ENCODE assay signal across 9 cellular contexts in the genomic region with DNA sequence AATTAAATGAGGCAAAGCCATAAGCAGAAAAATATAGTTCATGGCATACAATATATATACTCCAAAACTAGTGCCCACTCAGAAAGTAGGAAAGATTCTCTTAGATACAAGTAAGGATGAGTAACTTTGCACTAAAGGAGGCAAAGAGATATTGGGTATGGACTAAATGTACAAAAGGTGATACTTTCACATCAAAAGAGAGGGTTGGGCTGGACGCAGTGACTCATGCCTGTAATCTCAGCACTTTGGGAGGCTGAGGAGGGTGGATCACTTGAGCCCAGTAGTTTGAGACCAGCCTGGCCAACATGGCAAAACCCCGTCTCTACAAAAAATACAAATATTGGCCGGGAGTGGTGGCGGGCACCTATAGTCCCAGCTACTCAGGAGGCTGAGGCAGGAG. TPM values are rescaled to one million over a fixed set of nuclear protein-coding genes. Genes with fewer than 3 reads are reported as not detected.
DNase-seq lines count a peak whose midpoint lies in the region; ATAC-seq, FAIRE-seq and TF ChIP-seq lines count a peak whose summit lies in the region.
"Had no signal": no experiment of that assay in that cellular context is flagged by ENCODE, and none has a peak within 500 bp of the region (broad histone marks: within the 10 kb centered on the region; RNA-seq: fewer than 3 reads in every experiment).

No MANE protein-coding gene starts in this region.

- 92% methylated on average over 4 of the region's 4 CpGs for WGBS in prostate gland

- no peak for FAIRE-seq in endothelial cell of umbilical vein (lab: Jason Lieb, UNC)

- H3K27ac ChIP-seq in DND-41 (ENCODE audit: low read length) (no peak overlapping the region), PC-9 (peak overlapping the region; percentile 21), endothelial cell of umbilical vein (ENCODE audit: insufficient read depth, low read depth, low read length) (peak overlapping the region; percentile 34), prostate gland (peak overlapping the region; percentile 28 to 66)

- H3K9me2 ChIP-seq in PC-9 (ENCODE audit: insufficient read depth), result no peaks in the 10 kb centered on the region

- H3K9ac ChIP-seq in DND-41 (ENCODE audit: low read depth, low read length) (no peak overlapping the region), endothelial cell of umbilical vein (replicated peaks; ENCODE audit: extremely low read depth, insufficient read depth, low read length) (no peak overlapping the region)

- BruUV-seq in PC-9 (replicated peaks; lab: Mats Ljungman, UMichigan) (no TSS peak), endothelial cell of umbilical vein (replicated peaks; lab: Mats Ljungman, UMichigan) (no TSS peak)

- H3K9me1 ChIP-seq in endothelial cell of umbilical vein (replicated peaks; ENCODE audit: control insufficient read depth, extremely low read depth, insufficient read depth, low read length), result peaks cover 4% of the 10 kb centered on the region

- CTCF ChIA-PET in PC-9 (lab: Charles Lee) (no interaction called here), endothelial cell of umbilical vein (lab: Charles Lee) (interaction anchor here (0.8 to 3.3 kb wide), 7 partner anchors 12 to 498 kb away, joined by 3 to 36 read pairs (median 9); partner anchors contain the start of genes GBP1 and GBP3)

- TF ChIP-seq CTCF in DND-41 (IDR thresholded peaks at IDR 0.05; ENCODE audit: borderline replicate concordance, extremely low read depth, low read length, poor library complexity, severe bottlenecking), result no peak
- no peak for TF ChIP-seq CTCF in PC-9 (conservative IDR thresholded peaks at IDR 0.05)
- TF ChIP-seq CTCF in endothelial cell of umbilical vein (IDR thresholded peaks at IDR 0.05; ENCODE audit: extremely low read depth in 1 of 2, insufficient read depth in 1 of 2, low read depth in 1 of 2, low read length in 2 of 2), result no peak
- no peak for TF ChIP-seq CTCF in prostate gland (IDR thresholded peaks at IDR 0.05)

- H3F3A ChIP-seq in PC-9 (ENCODE audit: insufficient read depth, low read depth), result peaks cover 18% of the 10 kb centered on the region

- H2AFZ ChIP-seq in DND-41 (ENCODE audit: low read depth, low read length), result no peak overlapping the region
- no peak overlapping the region for H2AFZ ChIP-seq in PC-9
- H2AFZ ChIP-seq in endothelial cell of umbilical vein (ENCODE audit: low read depth, low read length), result no peak overlapping the region

- ATAC-seq in DND-41 (ENCODE audit: insufficient read depth, low read depth) (no peak), GM21447 (IDR thresholded peaks at IDR 0.05; ENCODE audit: unreplicated experiment) (no peak)

- H4K20me1 ChIP-seq in DND-41 (ENCODE audit: insufficient read depth, low read length) (0 out of 2 replicates have a peak, but pooled peaks cover 6% of the 10 kb centered on the region), PC-9 (ENCODE audit: insufficient read depth) (no peaks in the 10 kb centered on the region), endothelial cell of umbilical vein (replicated peaks; ENCODE audit: control insufficient read depth, extremely low read depth, insufficient read depth, low read length) (no peaks in the 10 kb centered on the region)

- peaks cover 60% of the 10 kb centered on the region for H3K36me3 ChIP-seq in DND-41 (ENCODE audit: insufficient read depth, low read length)
- H3K36me3 ChIP-seq in PC-9 (ENCODE audit: low read depth), result peaks cover 38% of the 10 kb centered on the region
- H3K36me3 ChIP-seq in endothelial cell of umbilical vein (ENCODE audit: control insufficient read depth in 2 of 2, extremely low read depth in 1 of 2, insufficient read depth in 2 of 2, low read length in 2 of 2), result no peaks in the 10 kb centered on the region
- no peaks in the 10 kb centered on the region for H3K36me3 ChIP-seq in prostate gland

- no peak for DNase-seq in DND-41
- no peak for DNase-seq in PC-9
- DNase-seq in endothelial cell of umbilical vein (ENCODE audit: low read depth, low spot score), result no peak
- no peak for DNase-seq in prostate gland (ENCODE audit: low spot score)
- DNase-seq in AG08396 (ENCODE audit: low spot score), result no peak
- no peak for DNase-seq in glomerular visceral epithelial cell (ENCODE audit: extremely low spot score)
- DNase-seq in cerebellum (ENCODE audit: low spot score), result no peak
- DNase-seq: NCI-H524 had no signal

- H3K4me1 ChIP-seq in DND-41 (ENCODE audit: insufficient read depth, low read length) (peaks cover 70% of the 10 kb centered on the region), PC-9 (replicated peaks; ENCODE audit: insufficient read depth) (peaks cover 25% of the 10 kb centered on the region), endothelial cell of umbilical vein (ENCODE audit: control insufficient read depth, extremely low read depth, insufficient read depth, low read length) (peaks cover 19% of the 10 kb centered on the region), prostate gland (replicated peaks) (peaks cover 3% of the 10 kb centered on the region)

- H3K4me3 ChIP-seq in DND-41 (ENCODE audit: low read depth in 1 of 2, low read length in 2 of 2), result no peak overlapping the region
- no peak overlapping the region for H3K4me3 ChIP-seq in PC-9
- no peak overlapping the region for H3K4me3 ChIP-seq in endothelial cell of umbilical vein (replicated peaks in 1 of 3; ENCODE audit: insufficient read depth in 1 of 3, low read depth in 1 of 3, low read length in 3 of 3)
- H3K4me3 ChIP-seq in prostate gland, result no peak overlapping the region

- peak overlapping the region; percentile 51; the same call in 1 of the 2 replicates for H3K4me2 ChIP-seq in DND-41 (ENCODE audit: insufficient read depth, low read length)
- no peak overlapping the region for H3K4me2 ChIP-seq in PC-9
- H3K4me2 ChIP-seq in endothelial cell of umbilical vein (ENCODE audit: insufficient read depth, low read length), result no peak overlapping the region

- POLR2A ChIA-PET in PC-9 (lab: Charles Lee; ENCODE audit: unreplicated experiment), result no interaction called here
- POLR2A ChIA-PET in endothelial cell of umbilical vein (lab: Charles Lee), result no interaction called here

- H3K27me3 ChIP-seq in DND-41 (ENCODE audit: insufficient read depth, low read length, poor library complexity), result no peaks in the 10 kb centered on the region
- no peaks in the 10 kb centered on the region for H3K27me3 ChIP-seq in PC-9 (ENCODE audit: insufficient read depth, low read depth)
- H3K27me3 ChIP-seq in endothelial cell of umbilical vein (ENCODE audit: control insufficient read depth in 2 of 2, insufficient read depth in 2 of 2, low read length in 2 of 2), result no peaks in the 10 kb centered on the region
- no peaks in the 10 kb centered on the region for H3K27me3 ChIP-seq in prostate gland (replicated peaks; ENCODE audit: insufficient read depth)

- dilution Hi-C loops in endothelial cell of umbilical vein (cut with MboI; ENCODE audit: extremely low pct_ligation_motif_present, low sequenced_read_pairs), result no loop called here

- intact Hi-C loops in PC-9 (cut with micrococcal nuclease; ENCODE audit: unreplicated experiment) (no loop called here), endothelial cell of umbilical vein (cut with micrococcal nuclease) (no loop called here), prostate gland (cut with DNase I) (loop anchor here (2.0 kb wide), 1 partner anchor 77 kb away; no protein-coding TSS in a partner anchor)

- H3K9me3 ChIP-seq in DND-41 (ENCODE audit: insufficient read depth, low read length, severe bottlenecking), result no peaks in the 10 kb centered on the region
- H3K9me3 ChIP-seq in PC-9 (ENCODE audit: insufficient read depth, low read depth), result no peaks in the 10 kb centered on the region
- H3K9me3 ChIP-seq in endothelial cell of umbilical vein (replicated peaks; ENCODE audit: control insufficient read depth, insufficient read depth, low read length), result no peaks in the 10 kb centered on the region
- no peaks in the 10 kb centered on the region for H3K9me3 ChIP-seq in prostate gland

- H3K79me2 ChIP-seq in DND-41 (ENCODE audit: insufficient read depth, low read length) (peaks cover 100% of the 10 kb centered on the region), PC-9 (ENCODE audit: low read depth) (peaks cover 93% of the 10 kb centered on the region), endothelial cell of umbilical vein (ENCODE audit: control insufficient read depth, insufficient read depth, low read length) (peaks cover 44% of the 10 kb centered on the region)

- TF ChIP-seq POLR2A in endothelial cell of umbilical vein (IDR thresholded peaks at IDR 0.05; ENCODE audit: low read depth, low read length), result no peak
- no peak for TF ChIP-seq POLR2A in prostate gland (IDR thresholded peaks at IDR 0.05)

RNA-seq across cellular contexts. Expression of gene KYAT3, which starts 6.7 kb away (rescaled TPM):
- total RNA-seq in PC-9 (2021) (13.6 and 16.6 TPM in 2 replicates), endothelial cell of umbilical vein (18.1 and 21.1 TPM in 2 replicates), prostate gland (10 to 100 TPM; 21.8 to 26.1 TPM), cerebellum (9.5 TPM)
- polyA plus RNA-seq in endothelial cell of umbilical vein, result 7.0 and 8.0 TPM in 2 replicates
- polyA plus RNA-seq in endothelial cell of umbilical vein (2011; cell fraction: cytosol; rRNA removed), result 14.0 and 14.4 TPM in 2 replicates
- 22.4 and 24.4 TPM in 2 replicates for polyA plus RNA-seq in endothelial cell of umbilical vein (2011; cell fraction: nucleus; rRNA removed)
- polyA plus RNA-seq in endothelial cell of umbilical vein (2012), result 18.4 and 29.2 TPM in 2 replicates
- 4.4 and 6.5 TPM in 2 replicates for polyA minus RNA-seq in endothelial cell of umbilical vein
- polyA minus RNA-seq in endothelial cell of umbilical vein (2011; cell fraction: cytosol; rRNA and poly(A)+ RNA removed), result 3.1 TPM
- polyA minus RNA-seq in endothelial cell of umbilical vein (2011; cell fraction: nucleus; rRNA and poly(A)+ RNA removed), result 7.7 and 11.0 TPM in 2 replicates

RNA-seq across cellular contexts. Expression of gene RBMXL1, which starts 6.7 kb away (rescaled TPM):
- total RNA-seq in PC-9 (2021), result 8.2 and 9.7 TPM in 2 replicates
- 7.6 and 9.9 TPM in 2 replicates for total RNA-seq in endothelial cell of umbilical vein
- 2.5 and 2.9 TPM in 2 replicates for polyA plus RNA-seq in endothelial cell of umbilical vein
- 3.0 and 3.1 TPM in 2 replicates for polyA plus RNA-seq in endothelial cell of umbilical vein (2011; cell fraction: cytosol; rRNA removed)
- 4.8 and 5.3 TPM in 2 replicates for polyA plus RNA-seq in endothelial cell of umbilical vein (2011; cell fraction: nucleus; rRNA removed)
- polyA plus RNA-seq in endothelial cell of umbilical vein (2012), result 4.2 and 4.9 TPM in 2 replicates
- polyA minus RNA-seq in endothelial cell of umbilical vein, result 6.2 and 7.9 TPM in 2 replicates
- polyA minus RNA-seq in endothelial cell of umbilical vein (2011; cell fraction: cytosol; rRNA and poly(A)+ RNA removed), result 6.5 TPM
- 9.3 and 11.6 TPM in 2 replicates for polyA minus RNA-seq in endothelial cell of umbilical vein (2011; cell fraction: nucleus; rRNA and poly(A)+ RNA removed)
- total RNA-seq in prostate gland, result 10 to 100 TPM; 14.9 to 36.9 TPM
- total RNA-seq in cerebellum, result 24.2 TPM

RNA-seq across cellular contexts. Expression of gene GBP3, which starts 37.0 kb away (rescaled TPM):
- total RNA-seq in PC-9 (2021) (17.7 and 22.6 TPM in 2 replicates), endothelial cell of umbilical vein (7.3 and 12.7 TPM in 2 replicates), prostate gland (10 to 100 TPM; 15.8 to 32.7 TPM), cerebellum (0.82 TPM)
- polyA plus RNA-seq in endothelial cell of umbilical vein, result 4.8 and 5.7 TPM in 2 replicates
- 6.0 and 6.3 TPM in 2 replicates for polyA plus RNA-seq in endothelial cell of umbilical vein (2011; cell fraction: cytosol; rRNA removed)
- 18.7 and 23.6 TPM in 2 replicates for polyA plus RNA-seq in endothelial cell of umbilical vein (2011; cell fraction: nucleus; rRNA removed)
- polyA plus RNA-seq in endothelial cell of umbilical vein (2012), result 6.9 and 12.3 TPM in 2 replicates
- polyA minus RNA-seq in endothelial cell of umbilical vein, result 15.5 and 18.4 TPM in 2 replicates
- 5.2 TPM for polyA minus RNA-seq in endothelial cell of umbilical vein (2011; cell fraction: cytosol; rRNA and poly(A)+ RNA removed)
- 21.2 and 21.7 TPM in 2 replicates for polyA minus RNA-seq in endothelial cell of umbilical vein (2011; cell fraction: nucleus; rRNA and poly(A)+ RNA removed)
